12 cellular contexts compared by ENCODE assay signal in the genomic region with DNA sequence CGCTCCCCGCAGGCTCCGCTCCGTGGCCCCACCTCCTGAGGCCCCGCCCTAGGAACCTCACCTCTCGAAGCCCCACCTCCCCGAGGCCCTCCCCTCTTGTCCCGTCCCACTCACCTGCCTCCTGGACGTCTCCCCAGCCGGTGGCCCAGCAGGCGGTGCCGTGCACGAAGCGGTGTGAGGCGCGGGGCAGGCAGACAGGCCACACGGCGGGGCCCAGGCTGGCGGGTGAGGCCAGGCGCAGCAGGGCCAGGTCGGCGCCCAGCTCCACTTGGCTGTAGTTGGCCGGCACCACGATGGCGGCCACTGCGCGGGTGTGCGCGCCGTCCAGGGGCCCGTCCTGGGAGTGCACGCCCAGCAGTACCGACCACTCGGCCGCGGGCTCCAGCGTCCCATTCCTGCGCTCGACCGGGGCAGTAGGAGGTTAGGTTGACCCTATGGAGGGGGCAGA. TPM values are rescaled to one million over a fixed set of nuclear protein-coding genes. Genes with fewer than 3 reads are reported as not detected.
DNase-seq lines count a peak whose midpoint lies in the region; ATAC-seq and TF ChIP-seq lines count a peak whose summit lies in the region.
"Had no signal": no experiment of that assay in that cellular context is flagged by ENCODE, and none has a peak within 500 bp of the region (broad histone marks: within the 10 kb centered on the region; RNA-seq: fewer than 3 reads in every experiment).

No MANE protein-coding gene starts in this region.

- peak; percentile 86 for ATAC-seq in WTC11
- ATAC-seq in GM21786 (IDR thresholded peaks at IDR 0.05; ENCODE audit: unreplicated experiment) = no peak

- H3K4me1 ChIP-seq in H9 (ENCODE audit: insufficient read depth, low read length) (no peaks in the 10 kb centered on the region; the same call in 1 of the 2 replicates), iPS-15b (ENCODE audit: control insufficient read depth, insufficient read depth, low read length) (peaks cover 9% of the 10 kb centered on the region), osteoblast (ENCODE audit: insufficient read depth, low read length) (no peaks in the 10 kb centered on the region)

- H3K36me3 ChIP-seq in iPS-15b (ENCODE audit: control insufficient read depth, insufficient read depth, low read length) (no peaks in the 10 kb centered on the region), osteoblast (ENCODE audit: insufficient read depth, low read length) (no peaks in the 10 kb centered on the region)
- H3K36me3 ChIP-seq: ovary had no signal

- peaks cover 7% of the 10 kb centered on the region for H3K23me2 ChIP-seq in H9 (ENCODE audit: insufficient read length, low read depth, low read length, poor library complexity, severe bottlenecking)

- H2BK15ac ChIP-seq in H9 (ENCODE audit: low read depth, low read length) = no peak overlapping the region

- no peaks in the 10 kb centered on the region for H3K79me1 ChIP-seq in H9 (ENCODE audit: insufficient read depth, low read depth, low read length, poor library complexity, severe bottlenecking)

- H2BK20ac ChIP-seq in H9 (ENCODE audit: low read depth, low read length, poor library complexity, severe bottlenecking) = no peak overlapping the region

- H3K9ac ChIP-seq in H9 (ENCODE audit: extremely low read depth, insufficient read length, low read length) = no peak overlapping the region
- peak overlapping the region; percentile 24 for H3K9ac ChIP-seq in iPS-15b (ENCODE audit: low read depth, low read length)

- DNase-seq in H9 = peak; percentile 74
- peak; percentile 77 for DNase-seq in WTC11 (ENCODE audit: low spot score)
- peak; percentile 76 for DNase-seq in osteoblast (ENCODE audit: insufficient read length, low spot score, missing footprints)
- no peak for DNase-seq in glomerular visceral epithelial cell (ENCODE audit: extremely low spot score)
- DNase-seq in NCI-H1048 (lab: John Stamatoyannopoulos, UW) = no peak
- no peak for DNase-seq in DMS153 treated with DMSO at 0.1 percent for 48 hours (lab: John Stamatoyannopoulos, UW; ENCODE audit: unreplicated experiment)
- DNase-seq: CD4-positive, CD25-positive, alpha-beta regulatory T cell; ovary had no signal

- H3K4me3 ChIP-seq in iPS-15b (ENCODE audit: low read depth, low read length) = peak overlapping the region; percentile 59
- no peak overlapping the region for H3K4me3 ChIP-seq in osteoblast (ENCODE audit: insufficient read depth, low read length)
- H3K4me3 ChIP-seq: ovary had no signal

- H3K4ac ChIP-seq in H9 (ENCODE audit: low read depth, low read length) = no peak overlapping the region

- no peak overlapping the region for H4K91ac ChIP-seq in H9 (ENCODE audit: insufficient read length, low read depth, low read length)

- H4K8ac ChIP-seq in H9 (replicated peaks; ENCODE audit: insufficient read length, low read depth, low read length) = no peak overlapping the region

- H2BK120ac ChIP-seq in H9 (ENCODE audit: low read depth, low read length, poor library complexity, severe bottlenecking) = no peak overlapping the region

- H3K27ac ChIP-seq in H9 (ENCODE audit: insufficient read length, low read depth, low read length) (no peak overlapping the region), osteoblast (ENCODE audit: low read depth, low read length) (no peak overlapping the region)
- H3K27ac ChIP-seq: HL-60, ovary had no signal

- POLR2A ChIA-PET in WTC11 (lab: Charles Lee) = interaction anchor here (0.6 to 1.9 kb wide), 4 partner anchors 14 to 45 kb away, joined by 3 to 7 read pairs (median 4); a partner anchor contains a TSS

- H3K27me3 Mint-ChIP-seq in H9 (ENCODE audit: low read depth) (peaks cover 45% of the 10 kb centered on the region), WTC11 (ENCODE audit: low read depth) (peaks cover 45% of the 10 kb centered on the region)
- H3K27me3 Mint-ChIP-seq: stimulated activated naive CD8-positive, alpha-beta T cell treated with anti-CD3 and anti-CD28 coated beads, Interleukin-15, Interleukin-2, amounts not matched to agents 100 ng/mL and 50 ng/mL, for 24 hours had no signal

- H2AK5ac ChIP-seq in H9 (ENCODE audit: insufficient read length, low read length) = no peak overlapping the region

- no peaks in the 10 kb centered on the region; a peak in 1 of 5 replicates for H3K9me3 Mint-ChIP-seq in H9
- H3K9me3 Mint-ChIP-seq in WTC11 = no peaks in the 10 kb centered on the region
- H3K9me3 Mint-ChIP-seq: CD4-positive, CD25-positive, alpha-beta regulatory T cell; stimulated activated naive CD8-positive, alpha-beta T cell treated with anti-CD3 and anti-CD28 coated beads, Interleukin-15, Interleukin-2, amounts not matched to agents 100 ng/mL and 50 ng/mL, for 24 hours had no signal

- no peak overlapping the region for H3K27ac Mint-ChIP-seq in H9
- no peak overlapping the region for H3K27ac Mint-ChIP-seq in WTC11
- H3K27ac Mint-ChIP-seq: stimulated activated naive CD8-positive, alpha-beta T cell treated with anti-CD3 and anti-CD28 coated beads, Interleukin-15, Interleukin-2, amounts not matched to agents 100 ng/mL and 50 ng/mL, for 24 hours had no signal

- no peak overlapping the region for H2AFZ ChIP-seq in H9 (ENCODE audit: low read length)
- H2AFZ ChIP-seq in osteoblast (ENCODE audit: low read length) = no peak overlapping the region

- no peak overlapping the region for H3K23ac ChIP-seq in H9 (ENCODE audit: insufficient read length, low read depth, low read length)

- TF ChIP-seq CTCF in H9 (conservative IDR thresholded peaks at IDR 0.05) (no peak), WTC11 (IDR thresholded peaks at IDR 0.05) (no peak), osteoblast (IDR thresholded peaks at IDR 0.05; ENCODE audit: extremely low read depth, low read depth, low read length) (no peak)

- H3K9me3 ChIP-seq in H9 (ENCODE audit: control insufficient read depth, low read depth, low read length) (no peaks in the 10 kb centered on the region), iPS-15b (ENCODE audit: control insufficient read depth, insufficient read depth, low read length) (no peaks in the 10 kb centered on the region), osteoblast (ENCODE audit: low read depth, low read length) (no peaks in the 10 kb centered on the region)
- H3K9me3 ChIP-seq: ovary had no signal

- no peak overlapping the region for H3K56ac ChIP-seq in H9 (ENCODE audit: insufficient read length, low read depth, low read length)

- peak overlapping the region; percentile 71 for H3K4me2 ChIP-seq in H9 (ENCODE audit: insufficient read depth, insufficient read length, low read length)
- H3K4me2 ChIP-seq in osteoblast (ENCODE audit: insufficient read depth, low read length) = no peak overlapping the region

- H3K27me3 ChIP-seq in H9 (ENCODE audit: insufficient read depth, low read length) (no peaks in the 10 kb centered on the region), iPS-15b (ENCODE audit: control insufficient read depth, insufficient read depth, low read length) (peaks cover 36% of the 10 kb centered on the region), osteoblast (ENCODE audit: insufficient read depth, low read length) (peaks cover 30% of the 10 kb centered on the region)
- H3K27me3 ChIP-seq: ovary had no signal

- WGBS in H9 (ENCODE audit: extremely low coverage, insufficient read length, low lambda C conversion rate) = no CpG with 5 or more reads among the region's 40 CpGs

- no peaks in the 10 kb centered on the region for H4K20me1 ChIP-seq in H9 (ENCODE audit: control insufficient read depth, insufficient read depth, insufficient read length)
- no peaks in the 10 kb centered on the region for H4K20me1 ChIP-seq in osteoblast (ENCODE audit: insufficient read depth, low read length)

- H3K4me3 Mint-ChIP-seq in H9 (peak overlapping the region; percentile 55 to 63; a peak in 3 of 5 replicates), WTC11 (peak overlapping the region; percentile 74)
- H3K4me3 Mint-ChIP-seq: CD4-positive, CD25-positive, alpha-beta regulatory T cell; stimulated activated naive CD8-positive, alpha-beta T cell treated with anti-CD3 and anti-CD28 coated beads, Interleukin-15, Interleukin-2, amounts not matched to agents 100 ng/mL and 50 ng/mL, for 24 hours had no signal

- peaks cover 18 to 44% of the 10 kb centered on the region in 2 experiments for H3K4me1 Mint-ChIP-seq in H9
- H3K4me1 Mint-ChIP-seq in WTC11 = peaks cover 20% of the 10 kb centered on the region

- H3K14ac ChIP-seq in H9 (ENCODE audit: insufficient read depth, low read length) = peak overlapping the region; percentile 21

- H3K36me3 Mint-ChIP-seq in H9 (ENCODE audit: insufficient read depth in 1 of 3, low read depth in 3 of 3) = no peaks in the 10 kb centered on the region
- H3K36me3 Mint-ChIP-seq in WTC11 = no peaks in the 10 kb centered on the region
- H3K36me3 Mint-ChIP-seq: CD4-positive, CD25-positive, alpha-beta regulatory T cell had no signal

- no peak overlapping the region for H3T11ph ChIP-seq in H9 (ENCODE audit: low read length)

- no peak overlapping the region for H3K18ac ChIP-seq in H9 (ENCODE audit: insufficient read length, low read depth, low read length)

- H3K79me2 ChIP-seq in H9 (ENCODE audit: insufficient read depth, low read length) = no peaks in the 10 kb centered on the region
- no peaks in the 10 kb centered on the region for H3K79me2 ChIP-seq in osteoblast (ENCODE audit: insufficient read depth, low read length)

- no peak overlapping the region for H2BK12ac ChIP-seq in H9 (ENCODE audit: insufficient read length, low read depth, low read length)

- H2BK5ac ChIP-seq in H9 (ENCODE audit: insufficient read length, low read length) = no peak overlapping the region

- no peak overlapping the region for H4K5ac ChIP-seq in H9 (ENCODE audit: insufficient read length, low read depth, low read length)

- CTCF ChIA-PET in WTC11 (lab: Charles Lee) = interaction anchor here (0.6 to 1.5 kb wide), 4 partner anchors 17 to 307 kb away, joined by 3 to 4 read pairs (median 4); a partner anchor contains a TSS

TF ChIP-seq in WTC11, 78 proteins besides CTCF, POLR2A, EP300 and RAD21 (continues in another document):
- peak; percentile 68; the same call in 1 of the 2 replicates for TF ChIP-seq ZNF121 (CRISPR knock-in tag; IDR thresholded peaks at IDR 0.05)
- peak; percentile 72 for TF ChIP-seq ZNF423 (CRISPR knock-in tag; IDR thresholded peaks at IDR 0.05)
- TF ChIP-seq ETV6 (CRISPR knock-in tag; IDR thresholded peaks at IDR 0.05) = no peak
- TF ChIP-seq, protein P1, sequence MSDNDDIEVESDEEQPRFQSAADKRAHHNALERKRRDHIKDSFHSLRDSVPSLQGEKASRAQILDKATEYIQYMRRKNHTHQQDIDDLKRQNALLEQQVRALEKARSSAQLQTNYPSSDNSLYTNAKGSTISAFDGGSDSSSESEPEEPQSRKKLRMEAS (CRISPR knock-in tag; IDR thresholded peaks at IDR 0.05) = peak; percentile 67; the same call in 1 of the 2 replicates

RNA-seq across cellular contexts. Expression of a gene that starts 1.6 kb away (rescaled TPM):
- total RNA-seq in H9 (2021) (0.66 and 0.72 TPM in 2 replicates), WTC11 (2021) (0.48 to 1.5 TPM (median 1.3 TPM) in 3 replicates), osteoblast (0.29 TPM in 1 of 2 replicates, not detected in the other)

RNA-seq across cellular contexts. Expression of a gene that starts 12.8 kb away (rescaled TPM):
- total RNA-seq in H9 (2021) (64.0 and 65.0 TPM in 2 replicates), WTC11 (2021) (78.8 to 127 TPM (median 127 TPM) in 3 replicates), osteoblast (not detected in 2 replicates)
- total RNA-seq: CD4-positive, CD25-positive, alpha-beta regulatory T cell had no signal

RNA-seq across cellular contexts. Expression of a gene that starts 30.8 kb away (rescaled TPM):
- total RNA-seq in H9 (2021) = 52.1 and 53.4 TPM in 2 replicates
- 65.7 to 70.8 TPM (median 69.8 TPM) in 3 replicates for total RNA-seq in WTC11 (2021)
- total RNA-seq in osteoblast = 31.8 and 35.1 TPM in 2 replicates

RNA-seq across cellular contexts. Expression of a gene that starts 31.6 kb away (rescaled TPM):
- total RNA-seq in H9 (2021) (953 and 1,034 TPM in 2 replicates), WTC11 (2021) (631 to 770 TPM (median 679 TPM) in 3 replicates), osteoblast (24.2 and 30.4 TPM in 2 replicates)

RNA-seq across cellular contexts. Expression of a gene that starts 40.1 kb away (rescaled TPM):
- total RNA-seq in H9 (2021) (55.7 and 57.0 TPM in 2 replicates), WTC11 (2021) (58.3 to 71.3 TPM (median 69.3 TPM) in 3 replicates), osteoblast (25.9 and 30.0 TPM in 2 replicates)

Comparison
In these comparisons a context has a peak if more than half of its experiments do, and no peak if none do; other contexts are left out.
1. DNase-seq: peak in H9 (single experiment), WTC11 (single experiment) and osteoblast (single experiment); none in glomerular visceral epithelial cell (single experiment), NCI-H1048 (single experiment) and DMS153 treated with DMSO at 0.1 percent for 48 hours (single experiment).
2. RNA of a gene that starts 12.8 kb away (total RNA-seq): 78.8 to 127 TPM in WTC11 and 64.0 to 65.0 TPM in H9; not detected in osteoblast; every median in the first group is over 10 times any median in the second.